Comparison of ENCODE assay signal across 11 cellular contexts in the genomic region with DNA sequence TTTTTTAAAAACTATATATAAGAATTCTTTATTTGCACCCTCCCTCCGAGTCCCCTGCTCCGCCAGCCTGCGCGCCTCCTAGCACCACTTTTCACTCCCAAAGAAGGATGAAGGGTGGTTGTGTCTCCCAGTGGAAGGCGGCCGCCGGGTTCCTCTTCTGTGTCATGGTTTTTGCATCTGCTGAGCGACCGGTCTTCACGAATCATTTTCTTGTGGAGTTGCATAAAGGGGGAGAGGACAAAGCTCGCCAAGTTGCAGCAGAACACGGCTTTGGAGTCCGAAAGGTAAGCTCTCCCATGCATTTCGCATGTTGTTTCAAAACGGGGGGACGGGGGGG. TPM values are rescaled to one million over a fixed set of nuclear protein-coding genes. Genes with fewer than 3 reads are reported as not detected.
DNase-seq lines count a peak whose midpoint lies in the region; ATAC-seq and TF ChIP-seq lines count a peak whose summit lies in the region.
"Had no signal": no experiment of that assay in that cellular context is flagged by ENCODE, and none has a peak within 500 bp of the region (broad histone marks: within the 10 kb centered on the region; RNA-seq: fewer than 3 reads in every experiment).

No MANE protein-coding gene starts in this region.

- H3K36me3 ChIP-seq in ascending aorta (no peaks in the 10 kb centered on the region), lower lobe of right lung (no peaks in the 10 kb centered on the region), tibial artery (no peaks in the 10 kb centered on the region)
- H3K36me3 ChIP-seq: right atrium auricular region had no signal

- H3K9me3 ChIP-seq in ascending aorta (no peaks in the 10 kb centered on the region), lower lobe of right lung (no peaks in the 10 kb centered on the region), tibial artery (no peaks in the 10 kb centered on the region)
- H3K9me3 ChIP-seq: right atrium auricular region had no signal

- H3K27ac ChIP-seq in ascending aorta (no peak overlapping the region), lower lobe of right lung (no peak overlapping the region), tibial artery (no peak overlapping the region)
- H3K27ac ChIP-seq: right atrium auricular region had no signal

- intact Hi-C loops in ascending aorta (cut with DNase I) (no loop called here), lower lobe of right lung (cut with DNase I) (no loop called here), tibial artery (cut with DNase I; ENCODE audit: low total_unique reads) (no loop called here), Calu3 (cut with micrococcal nuclease; ENCODE audit: unreplicated experiment) (no loop called here)

- no peaks in the 10 kb centered on the region for H3K4me1 Mint-ChIP-seq in Calu3 (ENCODE audit: low read depth, unreplicated experiment)

- peak overlapping the region; percentile 16 to 58 for H3K4me3 ChIP-seq in ascending aorta
- H3K4me3 ChIP-seq in lower lobe of right lung, result peak overlapping the region; percentile 45
- peak overlapping the region; percentile 40 to 50 for H3K4me3 ChIP-seq in tibial artery

- DNase-seq in NCI-H524 (lab: John Stamatoyannopoulos, UW), result peak; percentile 58 to 72
- no peak for DNase-seq in NCI-H524 treated with DMSO at 0.1 percent for 48 hours (lab: John Stamatoyannopoulos, UW)
- no peak for DNase-seq in ascending aorta (ENCODE audit: low spot score in 2 of 2)
- peak; percentile 36 for DNase-seq in lower lobe of right lung
- no peak for DNase-seq in tibial artery
- DNase-seq in Calu3, result no peak
- no peak for DNase-seq in NAMALWA (ENCODE audit: low spot score)
- DNase-seq in SW480 (ENCODE audit: low spot score), result no peak

- H3K9me3 Mint-ChIP-seq in Calu3 (ENCODE audit: low read depth, unreplicated experiment), result no peaks in the 10 kb centered on the region
- H3K9me3 Mint-ChIP-seq: T-helper 1 cell treated with Interleukin-12 subunit alpha and Interleukin-12 subunit beta and Interleukin-4 antibody, amounts not matched to agents 30 μg/mL and 1 μg/mL, for 36 hours had no signal

- no peak overlapping the region for H3K4me3 Mint-ChIP-seq in Calu3 (ENCODE audit: low read depth, unreplicated experiment)
- H3K4me3 Mint-ChIP-seq: T-helper 1 cell treated with Interleukin-12 subunit alpha and Interleukin-12 subunit beta and Interleukin-4 antibody, amounts not matched to agents 30 μg/mL and 1 μg/mL, for 36 hours had no signal

- TF ChIP-seq CTCF in ascending aorta (IDR thresholded peaks at IDR 0.05) (no peak), lower lobe of right lung (IDR thresholded peaks at IDR 0.05) (no peak), tibial artery (IDR thresholded peaks at IDR 0.05) (no peak), Calu3 (IDR thresholded peaks at IDR 0.05; ENCODE audit: unreplicated experiment) (no peak)

- H3K27ac Mint-ChIP-seq in Calu3 (ENCODE audit: unreplicated experiment), result no peak overlapping the region
- H3K27ac Mint-ChIP-seq: T-helper 1 cell treated with Interleukin-12 subunit alpha and Interleukin-12 subunit beta and Interleukin-4 antibody, amounts not matched to agents 30 μg/mL and 1 μg/mL, for 36 hours had no signal

- BruUV-seq in Calu3 (replicated peaks; lab: Mats Ljungman, UMichigan), result no TSS peak

- ATAC-seq in lower lobe of right lung, result no peak

- H3K4me1 ChIP-seq in ascending aorta, result peaks cover 0 to 6% of the 10 kb centered on the region in 2 donors
- H3K4me1 ChIP-seq in lower lobe of right lung, result peaks cover 8% of the 10 kb centered on the region
- peaks cover 0 to 18% (median 15%) of the 10 kb centered on the region in 4 donors for H3K4me1 ChIP-seq in tibial artery

- H3K36me3 Mint-ChIP-seq in Calu3 (ENCODE audit: insufficient read depth, unreplicated experiment), result no peaks in the 10 kb centered on the region

- H3K27me3 ChIP-seq in ascending aorta (no peaks in the 10 kb centered on the region), lower lobe of right lung (ENCODE audit: low read depth) (peaks cover 49% of the 10 kb centered on the region), tibial artery (peaks cover 0 to 50% of the 10 kb centered on the region in 2 donors)

- H3K27me3 Mint-ChIP-seq in Calu3 (ENCODE audit: unreplicated experiment), result peaks cover 30% of the 10 kb centered on the region

- CTCF ChIA-PET in Calu3 (lab: Charles Lee), result no interaction called here

RNA-seq across cellular contexts. Expression of gene PCSK2, which starts 0.3 kb away (rescaled TPM):
- not detected for total RNA-seq in ascending aorta
- 38.8 TPM for total RNA-seq in lower lobe of right lung
- not detected in 2 replicates for total RNA-seq in Calu3 (2022)
- total RNA-seq: Daoy had no signal

Comparison
In these comparisons a context has a peak if more than half of its experiments do, and no peak if none do; other contexts are left out.
1. DNase-seq: peak in NCI-H524 (2 of 2) and lower lobe of right lung (single experiment); none in NCI-H524 treated with DMSO at 0.1 percent for 48 hours (single experiment), ascending aorta (0 of 2), tibial artery (0 of 2), Calu3 (single experiment), NAMALWA (single experiment) and SW480 (single experiment).
2. RNA of gene PCSK2, which starts 0.3 kb away (total RNA-seq): 38.8 TPM in lower lobe of right lung (single experiment); not detected in Calu3 and not detected in ascending aorta (single experiment); every median in the first group is over 10 times any median in the second.
3. Peak in every context shown above with its lines, with median percentiles within 50 percentile points of each other: H3K4me3 ChIP-seq.